Comparison of ENCODE assay signal across 19 cellular contexts in the genomic region with DNA sequence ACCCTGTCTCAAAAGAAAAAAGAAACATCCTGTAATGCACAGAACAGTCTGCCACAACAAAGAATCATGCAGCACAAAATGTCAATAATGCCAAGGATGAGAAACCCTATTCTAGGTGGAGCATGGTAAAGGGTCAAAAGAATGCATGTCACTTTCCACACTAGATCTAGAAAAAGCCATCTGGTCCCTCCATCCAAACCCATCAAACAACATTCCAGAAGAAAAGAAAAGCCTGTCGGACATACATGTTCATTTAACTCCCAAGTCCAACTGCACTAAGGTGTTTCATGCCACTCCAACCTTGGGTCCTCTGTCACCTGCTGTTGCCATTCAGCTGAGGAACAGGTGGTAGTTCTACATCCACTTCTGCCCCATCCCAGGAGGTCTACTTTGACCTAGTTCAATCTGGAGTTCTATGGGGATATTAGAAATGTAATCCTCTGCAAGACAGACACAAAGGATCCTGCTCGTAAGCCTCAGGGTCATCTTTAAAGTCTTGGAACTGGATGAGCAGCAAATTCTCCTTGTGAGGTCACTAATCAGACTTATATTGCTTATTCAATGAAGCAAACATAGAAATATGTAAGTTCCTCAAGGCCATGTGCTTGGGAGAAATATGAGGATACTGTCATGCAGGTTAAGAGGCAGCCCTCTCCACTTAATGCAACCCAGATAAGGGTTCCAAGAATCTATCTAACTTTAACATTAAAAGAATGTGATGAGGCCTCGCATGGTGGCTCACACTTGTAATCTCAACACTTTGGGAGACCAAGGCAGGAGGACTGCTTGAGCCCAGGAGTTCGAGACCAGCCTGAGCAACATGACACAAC. TPM values are rescaled to one million over a fixed set of nuclear protein-coding genes. Genes with fewer than 3 reads are reported as not detected.
DNase-seq lines count a peak whose midpoint lies in the region; ATAC-seq and TF ChIP-seq lines count a peak whose summit lies in the region.
"Had no signal": no experiment of that assay in that cellular context is flagged by ENCODE, and none has a peak within 500 bp of the region (broad histone marks: within the 10 kb centered on the region; RNA-seq: fewer than 3 reads in every experiment).

No MANE protein-coding gene starts in this region.

- no peak overlapping the region for H3K4me3 Mint-ChIP-seq in activated CD4-positive, alpha-beta memory T cell treated with anti-CD3 and anti-CD28 coated beads, Interleukin-2, amount 10 ng/mL, durations not matched to agents 7 days and 5 days
- no peak overlapping the region for H3K4me3 Mint-ChIP-seq in activated CD4-positive, alpha-beta memory T cell treated with anti-CD3 and anti-CD28 coated beads for 36 hours
- no peak overlapping the region for H3K4me3 Mint-ChIP-seq in chondrocyte (ENCODE audit: unreplicated experiment)
- H3K4me3 Mint-ChIP-seq: HFFc6 had no signal

- 87 to 98% (median 94%) methylated on average over 4 of the region's 4 CpGs for WGBS in spleen, 5 donors

- CTCF ChIA-PET in activated CD4-positive, alpha-beta memory T cell treated with anti-CD3 and anti-CD28 coated beads, Interleukin-2, amount 10 ng/mL, durations not matched to agents 7 days and 5 days (lab: Charles Lee) = interaction anchor here (0.7 to 1.7 kb wide), 4 partner anchors 11 to 456 kb away, joined by 3 to 7 read pairs (median 4); partner anchors contain the start of genes KLHDC9, NIT1 and PFDN2
- CTCF ChIA-PET in activated CD4-positive, alpha-beta memory T cell treated with anti-CD3 and anti-CD28 coated beads for 36 hours (lab: Charles Lee) = interaction anchor here (1.2 kb wide), 1 partner anchor 9 kb away, joined by 4 read pairs; no protein-coding TSS in a partner anchor

- POLR2A ChIA-PET in activated CD4-positive, alpha-beta memory T cell treated with anti-CD3 and anti-CD28 coated beads, Interleukin-2, amount 10 ng/mL, durations not matched to agents 7 days and 5 days (lab: Charles Lee) = interaction anchor here (1.2 to 1.7 kb wide), 2 partner anchors 11 to 83 kb away, joined by 3 to 12 read pairs; partner anchors contain the start of genes NIT1, PFDN2 and USF1
- POLR2A ChIA-PET in activated CD4-positive, alpha-beta memory T cell treated with anti-CD3 and anti-CD28 coated beads for 36 hours (lab: Charles Lee) = interaction anchor here (1.1 kb wide), 1 partner anchor 12 kb away, joined by 5 read pairs; no protein-coding TSS in a partner anchor

- H3K36me3 Mint-ChIP-seq in activated CD4-positive, alpha-beta memory T cell treated with anti-CD3 and anti-CD28 coated beads, Interleukin-2, amount 10 ng/mL, durations not matched to agents 7 days and 5 days (ENCODE audit: low read depth) = peaks cover 64% of the 10 kb centered on the region
- peaks cover 46% of the 10 kb centered on the region for H3K36me3 Mint-ChIP-seq in activated CD4-positive, alpha-beta memory T cell treated with anti-CD3 and anti-CD28 coated beads for 36 hours
- peaks cover 22% of the 10 kb centered on the region for H3K36me3 Mint-ChIP-seq in chondrocyte (ENCODE audit: low read depth)

- intact Hi-C loops in activated CD4-positive, alpha-beta memory T cell treated with anti-CD3 and anti-CD28 coated beads for 36 hours (cut with micrococcal nuclease) = no loop called here
- intact Hi-C loops in spleen (cut with DNase I; ENCODE audit: low total_unique reads) = no loop called here

- H3K9me3 Mint-ChIP-seq in activated CD4-positive, alpha-beta memory T cell treated with anti-CD3 and anti-CD28 coated beads, Interleukin-2, amount 10 ng/mL, durations not matched to agents 7 days and 5 days = no peaks in the 10 kb centered on the region
- H3K9me3 Mint-ChIP-seq in activated CD4-positive, alpha-beta memory T cell treated with anti-CD3 and anti-CD28 coated beads for 36 hours = no peaks in the 10 kb centered on the region
- no peaks in the 10 kb centered on the region for H3K9me3 Mint-ChIP-seq in chondrocyte (ENCODE audit: low read depth)
- H3K9me3 Mint-ChIP-seq: HFFc6 had no signal

- TF ChIP-seq POLR2A in spleen (IDR thresholded peaks at IDR 0.05) = no peak

- peak overlapping the region in 3 of 8 donors; percentile 1 to 99 (median 98) for H3K27ac ChIP-seq in spleen
- H3K27ac ChIP-seq: C4-2B had no signal

- no peak for TF ChIP-seq CTCF in spleen (IDR thresholded peaks at IDR 0.05 in 8 of 11, conservative IDR thresholded peaks at IDR 0.05 in 3 of 11)
- TF ChIP-seq CTCF in chondrocyte (IDR thresholded peaks at IDR 0.05) = no peak

- ATAC-seq in HG02870 (IDR thresholded peaks at IDR 0.05; ENCODE audit: unreplicated experiment) = no peak
- ATAC-seq: Panc1, Right ventricle myocardium inferior had no signal

- no peaks in the 10 kb centered on the region for H3K27me3 ChIP-seq in spleen (replicated peaks in 1 of 7)
- H3K27me3 ChIP-seq: MG63 had no signal

- peaks cover 53% of the 10 kb centered on the region for H3K4me1 Mint-ChIP-seq in activated CD4-positive, alpha-beta memory T cell treated with anti-CD3 and anti-CD28 coated beads, Interleukin-2, amount 10 ng/mL, durations not matched to agents 7 days and 5 days
- peaks cover 50% of the 10 kb centered on the region for H3K4me1 Mint-ChIP-seq in activated CD4-positive, alpha-beta memory T cell treated with anti-CD3 and anti-CD28 coated beads for 36 hours (ENCODE audit: low read depth)
- H3K4me1 Mint-ChIP-seq in chondrocyte (ENCODE audit: low read depth) = peaks cover 36% of the 10 kb centered on the region

- peaks cover 37 to 92% (median 55%) of the 10 kb centered on the region in 6 donors for H3K4me1 ChIP-seq in spleen

- H3K27me3 Mint-ChIP-seq in activated CD4-positive, alpha-beta memory T cell treated with anti-CD3 and anti-CD28 coated beads, Interleukin-2, amount 10 ng/mL, durations not matched to agents 7 days and 5 days = no peaks in the 10 kb centered on the region
- no peaks in the 10 kb centered on the region for H3K27me3 Mint-ChIP-seq in activated CD4-positive, alpha-beta memory T cell treated with anti-CD3 and anti-CD28 coated beads for 36 hours
- no peaks in the 10 kb centered on the region for H3K27me3 Mint-ChIP-seq in chondrocyte (ENCODE audit: low read depth)

- peak overlapping the region; percentile 3 for H3K27ac Mint-ChIP-seq in activated CD4-positive, alpha-beta memory T cell treated with anti-CD3 and anti-CD28 coated beads, Interleukin-2, amount 10 ng/mL, durations not matched to agents 7 days and 5 days
- no peak overlapping the region for H3K27ac Mint-ChIP-seq in activated CD4-positive, alpha-beta memory T cell treated with anti-CD3 and anti-CD28 coated beads for 36 hours
- H3K27ac Mint-ChIP-seq in chondrocyte (ENCODE audit: unreplicated experiment) = no peak overlapping the region
- H3K27ac Mint-ChIP-seq: HFFc6 had no signal

- H3K4me3 ChIP-seq in spleen = no peak overlapping the region
- H3K4me3 ChIP-seq: MG63 had no signal

- H3K36me3 ChIP-seq in spleen = peaks cover 2 to 69% (median 47%) of the 10 kb centered on the region in 6 donors

- DNase-seq in activated CD4-positive, alpha-beta memory T cell treated with anti-CD3 and anti-CD28 coated beads, Interleukin-2, amount 10 ng/mL, durations not matched to agents 7 days and 5 days = no peak
- DNase-seq in activated CD4-positive, alpha-beta memory T cell treated with anti-CD3 and anti-CD28 coated beads for 36 hours = no peak
- DNase-seq in NCI-H1694 (lab: John Stamatoyannopoulos, UW) (peak; percentile 44), iris pigment epithelial cell (ENCODE audit: low read depth) (peak; percentile 6), spleen (peak; percentile 1), chondrocyte (ENCODE audit: low spot score) (no peak), UCSD-AML1 (lab: John Stamatoyannopoulos, UW; ENCODE audit: unreplicated experiment) (no peak)
- DNase-seq: DMS79 treated with DMSO at 0.1 percent for 48 hours, HFFc6, KBM-7, MG63, NCI-H1105 treated with DMSO at 0.1 percent for 48 hours, NCI-H2029, NCI-H510A, NCI-H82 had no signal

- H3K9me3 ChIP-seq in spleen = no peaks in the 10 kb centered on the region
- H3K9me3 ChIP-seq: MG63 had no signal

RNA-seq across cellular contexts. Expression of gene DEDD, which starts 3.7 kb away (rescaled TPM):
- 10 to 100 TPM; 38.2 to 40.0 TPM for total RNA-seq in activated CD4-positive, alpha-beta memory T cell treated with anti-CD3 and anti-CD28 coated beads, Interleukin-2, amount 10 ng/mL, durations not matched to agents 7 days and 5 days
- total RNA-seq in activated CD4-positive, alpha-beta memory T cell treated with anti-CD3 and anti-CD28 coated beads for 36 hours = 10 to 100 TPM; 35.0 to 40.2 TPM
- total RNA-seq in spleen (10 to 100 TPM; 28.7 to 49.1 (median 38.2) TPM), chondrocyte (34.7 to 38.3 TPM (median 36.7 TPM) in 3 replicates)
- polyA plus RNA-seq in spleen = 10 to 100 TPM; 15.9 to 18.5 (median 17.7) TPM

RNA-seq across cellular contexts. Expression of gene NIT1, which starts 10.9 kb away (rescaled TPM):
- total RNA-seq in activated CD4-positive, alpha-beta memory T cell treated with anti-CD3 and anti-CD28 coated beads, Interleukin-2, amount 10 ng/mL, durations not matched to agents 7 days and 5 days = 10 to 100 TPM; 50.8 to 51.5 TPM
- 10 to 100 TPM; 65.2 to 66.5 TPM for total RNA-seq in activated CD4-positive, alpha-beta memory T cell treated with anti-CD3 and anti-CD28 coated beads for 36 hours
- total RNA-seq in spleen (10 to 100 TPM; 29.4 to 48.2 (median 43.6) TPM), chondrocyte (25.3 to 33.1 TPM (median 27.6 TPM) in 3 replicates)
- 10 to 100 TPM; 27.7 to 36.9 (median 31.5) TPM for polyA plus RNA-seq in spleen

RNA-seq across cellular contexts. Expression of gene PFDN2, which starts 11.0 kb away (rescaled TPM):
- total RNA-seq in activated CD4-positive, alpha-beta memory T cell treated with anti-CD3 and anti-CD28 coated beads, Interleukin-2, amount 10 ng/mL, durations not matched to agents 7 days and 5 days = 10 to 100 TPM; 76.6 to 78.8 TPM
- 100 to 1,000 TPM; 152 to 155 TPM for total RNA-seq in activated CD4-positive, alpha-beta memory T cell treated with anti-CD3 and anti-CD28 coated beads for 36 hours
- 10 to 100 TPM; 14.9 to 49.4 (median 38.5) TPM for total RNA-seq in spleen
- polyA plus RNA-seq in spleen = 100 to 1,000 TPM; 122 to 140 (median 133) TPM
- total RNA-seq in chondrocyte = 53.7 to 58.7 TPM (median 57.9 TPM) in 3 replicates

RNA-seq across cellular contexts. Expression of gene UFC1, which starts 25.0 kb away (rescaled TPM):
- 100 to 1,000 TPM; 103 to 113 TPM for total RNA-seq in activated CD4-positive, alpha-beta memory T cell treated with anti-CD3 and anti-CD28 coated beads, Interleukin-2, amount 10 ng/mL, durations not matched to agents 7 days and 5 days
- 10 to 100 TPM; 87.7 to 91.0 TPM for total RNA-seq in activated CD4-positive, alpha-beta memory T cell treated with anti-CD3 and anti-CD28 coated beads for 36 hours
- total RNA-seq in spleen = 10 to 100 TPM; 62.8 to 76.3 (median 71.2) TPM
- polyA plus RNA-seq in spleen = 100 to 1,000 TPM; 114 to 130 (median 119) TPM
- total RNA-seq in chondrocyte = 84.2 to 95.6 TPM (median 89.4 TPM) in 3 replicates

RNA-seq across cellular contexts. Expression of gene USP21, which starts 30.5 kb away (rescaled TPM):
- total RNA-seq in activated CD4-positive, alpha-beta memory T cell treated with anti-CD3 and anti-CD28 coated beads, Interleukin-2, amount 10 ng/mL, durations not matched to agents 7 days and 5 days = 10 to 100 TPM; 32.5 to 34.8 TPM
- 10 to 100 TPM; 25.4 to 28.6 TPM for total RNA-seq in activated CD4-positive, alpha-beta memory T cell treated with anti-CD3 and anti-CD28 coated beads for 36 hours
- total RNA-seq in spleen (10 to 100 TPM; 25.3 to 33.0 (median 29.4) TPM), chondrocyte (15.7 to 24.8 TPM (median 16.0 TPM) in 3 replicates)
- 10 to 100 TPM; 17.9 to 26.1 (median 24.4) TPM for polyA plus RNA-seq in spleen

Comparison
In these comparisons a context has a peak if more than half of its experiments do, and no peak if none do; other contexts are left out.
1. DNase-seq: peak in NCI-H1694 (single experiment), iris pigment epithelial cell (single experiment) and spleen (single experiment); none in activated CD4-positive, alpha-beta memory T cell treated with anti-CD3 and anti-CD28 coated beads, Interleukin-2, amount 10 ng/mL, durations not matched to agents 7 days and 5 days (single experiment), activated CD4-positive, alpha-beta memory T cell treated with anti-CD3 and anti-CD28 coated beads for 36 hours (single experiment), chondrocyte (single experiment) and UCSD-AML1 (single experiment).